ENCODE assay signal across 16 cellular contexts in the genomic region with DNA sequence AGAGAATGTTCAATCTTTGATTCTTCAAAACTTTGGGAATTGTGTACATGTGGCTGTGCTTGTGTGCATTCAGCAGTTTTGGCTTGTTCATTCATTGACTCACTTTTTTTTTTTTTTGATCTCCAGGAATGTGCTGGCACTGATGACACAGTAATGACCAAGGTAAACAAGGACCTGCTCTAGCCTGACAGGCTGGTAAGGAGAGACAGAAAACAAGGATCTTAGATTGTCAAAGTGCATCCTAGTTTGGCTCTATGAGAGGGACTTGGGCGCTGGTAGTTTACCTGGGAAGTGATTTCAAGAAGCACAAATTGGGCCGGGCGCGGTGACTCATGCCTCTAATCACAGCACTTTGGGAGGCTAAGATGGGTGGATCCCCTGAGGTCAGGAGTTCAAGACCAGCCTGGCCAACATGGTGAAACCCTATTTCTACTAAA.
DNase-seq lines count a peak whose midpoint lies in the region; ATAC-seq and TF ChIP-seq lines count a peak whose summit lies in the region.
"Had no signal": no experiment of that assay in that cellular context is flagged by ENCODE, and none has a peak within 500 bp of the region (broad histone marks: within the 10 kb centered on the region; RNA-seq: fewer than 3 reads in every experiment).

No MANE protein-coding gene starts in this region.

- CTCF ChIA-PET in BJ (lab: Yijun Ruan, JAX), result no interaction called here

- no peak for TF ChIP-seq CTCF in BJ (IDR thresholded peaks at IDR 0.05; ENCODE audit: insufficient read depth, low read depth, low read length)
- no peak for TF ChIP-seq CTCF in choroid plexus epithelial cell (conservative IDR thresholded peaks at IDR 0.05; ENCODE audit: low read depth, low read length)

- H3K4me3 ChIP-seq in BJ (ENCODE audit: low read depth, low read length), result no peak overlapping the region
- H3K4me3 ChIP-seq in choroid plexus epithelial cell (ENCODE audit: low read depth, low read length), result no peak overlapping the region
- H3K4me3 ChIP-seq: BLaER1, spleen, uterus had no signal

- no peaks in the 10 kb centered on the region for H3K36me3 ChIP-seq in BJ (ENCODE audit: control insufficient read depth, insufficient read depth, low read length)
- H3K36me3 ChIP-seq: BLaER1, spleen, uterus had no signal

- DNase-seq in BJ (ENCODE audit: low read depth) (peak; percentile 19), M059J (ENCODE audit: low read depth) (peak; percentile 91), choroid plexus epithelial cell (ENCODE audit: low read depth) (peak; percentile 29), left lobe of liver (ENCODE audit: low spot score) (no peak), MV-4-11 (lab: John Stamatoyannopoulos, UW) (no peak), T1000 (lab: John Stamatoyannopoulos, UW) (no peak), NCI-H69 (lab: John Stamatoyannopoulos, UW) (no peak)
- DNase-seq: activated CD8-positive, alpha-beta memory T cell treated with anti-CD3 and anti-CD28 coated beads, Interleukin-2, amount 50 U/mL, for 4 hours; amygdala; GOT3; KG1; natural killer cell; spleen; uterus had no signal

- ATAC-seq in left lobe of liver, result peak; percentile 44
- ATAC-seq in HG03175 (IDR thresholded peaks at IDR 0.05; ENCODE audit: unreplicated experiment), result no peak
- ATAC-seq: natural killer cell had no signal

- H3K27me3 ChIP-seq in BJ (ENCODE audit: control insufficient read depth, insufficient read depth, low read length), result no peaks in the 10 kb centered on the region
- H3K27me3 ChIP-seq: BLaER1, uterus had no signal

- POLR2A ChIA-PET in BJ (lab: Charles Lee), result no interaction called here

Comparison
In these comparisons a context has a peak if more than half of its experiments do, and no peak if none do; other contexts are left out.
1. DNase-seq: peak in BJ (single experiment), M059J (single experiment) and choroid plexus epithelial cell (single experiment); none in left lobe of liver (single experiment), MV-4-11 (single experiment), T1000 (single experiment) and NCI-H69 (single experiment).